ENCODE assay signal across 22 cellular contexts in genomic region chr21:31531967-31532366, GRCh38.
DNase-seq lines count a peak whose midpoint lies in the region; ATAC-seq and TF ChIP-seq lines count a peak whose summit lies in the region.
"Had no signal": no experiment of that assay in that cellular context is flagged by ENCODE, and none has a peak within 500 bp of the region (broad histone marks: within the 10 kb centered on the region; RNA-seq: fewer than 3 reads in every experiment).

No MANE protein-coding gene starts in this region.

- DNase-seq in NCI-H146 (lab: John Stamatoyannopoulos, UW) = peak; percentile 8
- no peak for DNase-seq in NCI-H146 treated with DMSO at 0.1 percent for 48 hours (lab: John Stamatoyannopoulos, UW; ENCODE audit: unreplicated experiment)
- DNase-seq in GM23338 (ENCODE audit: low spot score) = no peak
- DNase-seq in amniotic epithelial cell (ENCODE audit: low read depth) = peak; percentile 10
- no peak for DNase-seq in nephron progenitor cell
- no peak for DNase-seq in OCI-M2 (lab: John Stamatoyannopoulos, UW; ENCODE audit: unreplicated experiment)
- DNase-seq in GDM1 (lab: John Stamatoyannopoulos, UW) = no peak
- DNase-seq in superior temporal gyrus (ENCODE audit: extremely low spot score) = no peak
- DNase-seq: activated CD4-positive, alpha-beta memory T cell treated with anti-CD3 and anti-CD28 coated beads, Interleukin-2, amount 10 ng/mL, durations not matched to agents 7 days and 5 days; activated effector memory CD4-positive, alpha-beta T cell treated with Interleukin-2 at 50 U/mL for 16 hours; activated naive CD8-positive, alpha-beta T cell treated with anti-CD3 and anti-CD28 coated beads, Interleukin-2, amount 10 ng/mL, durations not matched to agents 7 days and 5 days; body of pancreas; kidney glomerular epithelial cell; NCI-H187; NCI-H524 treated with DMSO at 0.1 percent for 48 hours; stimulated activated CD4-positive, alpha-beta T cell treated with anti-CD3 and anti-CD28 coated beads, Interleukin-12 subunit alpha, Interleukin-12 subunit beta, amount 100 ng/mL, for 4 hours; stomach; T1000 had no signal

- H3K27me3 Mint-ChIP-seq in GM23338 (ENCODE audit: insufficient read depth, low read depth, poor library complexity) (peaks cover 5% of the 10 kb centered on the region), nephron progenitor cell (ENCODE audit: low read depth, poor library complexity) (no peaks in the 10 kb centered on the region)
- H3K27me3 Mint-ChIP-seq: activated CD4-positive, alpha-beta memory T cell treated with anti-CD3 and anti-CD28 coated beads, Interleukin-2, amount 10 ng/mL, durations not matched to agents 7 days and 5 days; activated naive CD8-positive, alpha-beta T cell treated with anti-CD3 and anti-CD28 coated beads, Interleukin-2, amount 10 ng/mL, durations not matched to agents 7 days and 5 days; B cell; type B pancreatic cell had no signal

- no peak overlapping the region for H3K4me3 Mint-ChIP-seq in GM23338
- H3K4me3 Mint-ChIP-seq in nephron progenitor cell = no peak overlapping the region
- H3K4me3 Mint-ChIP-seq: activated CD4-positive, alpha-beta memory T cell treated with anti-CD3 and anti-CD28 coated beads, Interleukin-2, amount 10 ng/mL, durations not matched to agents 7 days and 5 days; activated naive CD8-positive, alpha-beta T cell treated with anti-CD3 and anti-CD28 coated beads, Interleukin-2, amount 10 ng/mL, durations not matched to agents 7 days and 5 days; B cell; type B pancreatic cell had no signal

- no peak overlapping the region for H3K27ac Mint-ChIP-seq in GM23338
- H3K27ac Mint-ChIP-seq in nephron progenitor cell = peak overlapping the region; percentile 73
- H3K27ac Mint-ChIP-seq: activated CD4-positive, alpha-beta memory T cell treated with anti-CD3 and anti-CD28 coated beads, Interleukin-2, amount 10 ng/mL, durations not matched to agents 7 days and 5 days; activated naive CD8-positive, alpha-beta T cell treated with anti-CD3 and anti-CD28 coated beads, Interleukin-2, amount 10 ng/mL, durations not matched to agents 7 days and 5 days; B cell; type B pancreatic cell had no signal

- no peaks in the 10 kb centered on the region for H3K27me3 ChIP-seq in GM23338 (ENCODE audit: insufficient read depth)
- H3K27me3 ChIP-seq: body of pancreas, stomach had no signal

- TF ChIP-seq CTCF in GM23338 (conservative IDR thresholded peaks at IDR 0.05; ENCODE audit: low read depth in 2 of 2) = no peak
- TF ChIP-seq CTCF in nephron progenitor cell (IDR thresholded peaks at IDR 0.05) = no peak

- H3K36me3 Mint-ChIP-seq in GM23338 (ENCODE audit: low read depth) (no peaks in the 10 kb centered on the region), nephron progenitor cell (ENCODE audit: low read depth) (peaks cover 41% of the 10 kb centered on the region)

- no peaks in the 10 kb centered on the region for H3K36me3 ChIP-seq in GM23338 (ENCODE audit: insufficient read depth)
- H3K36me3 ChIP-seq: stomach had no signal

- H3K9me3 Mint-ChIP-seq in GM23338 (no peaks in the 10 kb centered on the region), nephron progenitor cell (no peaks in the 10 kb centered on the region)
- H3K9me3 Mint-ChIP-seq: activated CD4-positive, alpha-beta memory T cell treated with anti-CD3 and anti-CD28 coated beads, Interleukin-2, amount 10 ng/mL, durations not matched to agents 7 days and 5 days; activated naive CD8-positive, alpha-beta T cell treated with anti-CD3 and anti-CD28 coated beads, Interleukin-2, amount 10 ng/mL, durations not matched to agents 7 days and 5 days; type B pancreatic cell had no signal

- peaks cover 38% of the 10 kb centered on the region for H3K79me2 ChIP-seq in GM23338 (replicated peaks; ENCODE audit: insufficient read depth)

- ATAC-seq in GM23338 = peak; percentile 22; the same call in 1 of the 3 replicates
- ATAC-seq: A549; activated CD4-positive, CD25-positive, alpha-beta regulatory T cell treated with anti-CD3 and anti-CD28 coated beads, Interleukin-2, amount 50 U/mL, for 24 hours; body of pancreas had no signal

- H3K27ac ChIP-seq in GM23338 (ENCODE audit: low read depth) = peak overlapping the region; percentile 21; the same call in 1 of the 2 replicates
- H3K27ac ChIP-seq: A549, body of pancreas had no signal

- H3K4me3 ChIP-seq in GM23338 = no peak overlapping the region
- H3K4me3 ChIP-seq: A549, body of pancreas, stomach had no signal

- H3F3A ChIP-seq in GM23338 (replicated peaks; ENCODE audit: low read depth) = no peaks in the 10 kb centered on the region

- H4K20me1 ChIP-seq in GM23338 (replicated peaks; ENCODE audit: insufficient read depth) = peaks cover 6% of the 10 kb centered on the region; the same call in 1 of the 2 replicates

- no peaks in the 10 kb centered on the region for H3K9me2 ChIP-seq in GM23338 (ENCODE audit: insufficient read depth)

- H3K4me1 ChIP-seq in GM23338 (ENCODE audit: insufficient read depth) = peaks cover 7% of the 10 kb centered on the region; the same call in 1 of the 2 replicates

- H3K4me1 Mint-ChIP-seq in GM23338 = peaks cover 31% of the 10 kb centered on the region
- H3K4me1 Mint-ChIP-seq in nephron progenitor cell = peaks cover 54% of the 10 kb centered on the region
- H3K4me1 Mint-ChIP-seq: B cell had no signal

- H2AFZ ChIP-seq in GM23338 = no peak overlapping the region

- no peak overlapping the region for H3K4me2 ChIP-seq in GM23338
- H3K4me2 ChIP-seq: A549 had no signal

TF ChIP-seq in GM23338, 12 proteins besides CTCF, POLR2A, EP300 and RAD21:
- TF ChIP-seq ZNF114 (CRISPR knock-in tag; IDR thresholded peaks at IDR 0.05) (no peak), CREB1 (CRISPR knock-in tag; IDR thresholded peaks at IDR 0.05; ENCODE audit: low read depth) (no peak)

Comparison
In these comparisons a context has a peak if more than half of its experiments do, and no peak if none do; other contexts are left out.
1. DNase-seq: peak in NCI-H146 (single experiment) and amniotic epithelial cell (single experiment); none in NCI-H146 treated with DMSO at 0.1 percent for 48 hours (single experiment), GM23338 (single experiment), nephron progenitor cell (single experiment), OCI-M2 (single experiment), GDM1 (single experiment) and superior temporal gyrus (single experiment).